ENCODE assay signal across 32 cellular contexts in genomic region chr4:81854406-81854805, GRCh38.
A peak's percentile ranks its signal among the peaks of the same experiment; 100 is the strongest.
DNase-seq lines count a peak whose midpoint lies in the region; ATAC-seq, FAIRE-seq and TF ChIP-seq lines count a peak whose summit lies in the region.
"Had no signal": no experiment of that assay in that cellular context is flagged by ENCODE, and none has a peak within 500 bp of the region (broad histone marks: within the 10 kb centered on the region; RNA-seq: fewer than 3 reads in every experiment).

No MANE protein-coding gene starts in this region.

- TF ChIP-seq POLR2A in A549 (IDR thresholded peaks at IDR 0.05; ENCODE audit: low read length) (no peak), K562 (conservative IDR thresholded peaks at IDR 0.05) (no peak)

- H3K9me3 ChIP-seq in A549 (no peaks in the 10 kb centered on the region), HEK293 (ENCODE audit: control insufficient read depth, insufficient read depth, low read depth, low read length) (no peaks in the 10 kb centered on the region), K562 (replicated peaks; ENCODE audit: control insufficient read depth, insufficient read depth, low read depth, low read length) (no peaks in the 10 kb centered on the region)
- H3K9me3 ChIP-seq: BE2C had no signal

- POLR2A ChIA-PET in A549 (lab: Yijun Ruan, JAX) (no interaction called here), HEK293 (lab: Yijun Ruan, JAX) (no interaction called here), K562 (lab: Yijun Ruan, JAX) (no interaction called here), HEK293T (lab: Yijun Ruan, JAX) (no interaction called here)

- no peak overlapping the region for H3K4me3 ChIP-seq in A549
- H3K4me3 ChIP-seq in HEK293 (ENCODE audit: low read depth, low read length): no peak overlapping the region
- H3K4me3 ChIP-seq in K562: no peak overlapping the region
- H3K4me3 ChIP-seq: BLaER1; BLaER1 treated with 17β-estradiol and CSF1 and Interleukin-3, amounts not matched to agents 10 nM and 100 nM had no signal

- no peak overlapping the region for H3K9ac ChIP-seq in K562 (ENCODE audit: insufficient read depth in 1 of 2, low read depth in 2 of 2, low read length in 2 of 2)
- H3K9ac ChIP-seq: BLaER1; BLaER1 treated with 17β-estradiol and CSF1 and Interleukin-3, amounts not matched to agents 10 nM and 100 nM had no signal

- H3K27ac ChIP-seq in A549 (no peak overlapping the region), HEK293 (ENCODE audit: extremely low read depth, low read depth, low read length) (no peak overlapping the region), K562 (ENCODE audit: extremely low read depth, low read depth, low read length) (no peak overlapping the region)
- H3K27ac ChIP-seq: 22Rv1; BLaER1; BLaER1 treated with 17β-estradiol and CSF1 and Interleukin-3, amounts not matched to agents 10 nM and 100 nM; C4-2B had no signal

- CTCF ChIA-PET in A549 (lab: Yijun Ruan, JAX): no interaction called here
- CTCF ChIA-PET in HEK293 (lab: Yijun Ruan, JAX): no interaction called here
- CTCF ChIA-PET in K562 (lab: Yijun Ruan, JAX; ENCODE audit: low intra/inter-chr PET ratio): no interaction called here
- CTCF ChIA-PET in HEK293T (lab: Yijun Ruan, JAX): no interaction called here

- no peak for TF ChIP-seq EP300 in A549 (IDR thresholded peaks at IDR 0.05)
- TF ChIP-seq EP300 in K562 (IDR thresholded peaks at IDR 0.05; ENCODE audit: low read length): no peak

- no TSS peak for BruUV-seq in K562 (replicated peaks; lab: Mats Ljungman, UMichigan)

- no peaks in the 10 kb centered on the region for H4K20me1 ChIP-seq in K562 (replicated peaks; ENCODE audit: control insufficient read depth, insufficient read depth, low read length)
- H4K20me1 ChIP-seq: BLaER1; BLaER1 treated with 17β-estradiol and CSF1 and Interleukin-3, amounts not matched to agents 10 nM and 100 nM had no signal

- TF ChIP-seq CTCF in A549 (IDR thresholded peaks at IDR 0.05) (no peak), HEK293 (tag by site-specific recombination; IDR thresholded peaks at IDR 0.05) (no peak), K562 (IDR thresholded peaks at IDR 0.05 in 2 of 3, conservative IDR thresholded peaks at IDR 0.05 in 1 of 3; ENCODE audit: insufficient read depth in 2 of 3, low read depth in 1 of 3, low read length in 3 of 3) (no peak)

- no peaks in the 10 kb centered on the region for H3K79me2 ChIP-seq in K562 (ENCODE audit: control insufficient read depth, insufficient read depth, low read length)

- TF ChIP-seq RAD21 in A549 (conservative IDR thresholded peaks at IDR 0.05 in 1 of 2, IDR thresholded peaks at IDR 0.05 in 1 of 2) (no peak), K562 (CRISPR knock-in tag; conservative IDR thresholded peaks at IDR 0.05 in 1 of 2, IDR thresholded peaks at IDR 0.05 in 1 of 2) (no peak)

- no peak for FAIRE-seq in A549 (lab: Jason Lieb, UNC)
- FAIRE-seq in K562 (lab: Jason Lieb, UNC): no peak
- FAIRE-seq: A204.1, D721Med had no signal

- H3K4me2 ChIP-seq in A549 (no peak overlapping the region), K562 (ENCODE audit: insufficient read depth, low read length) (no peak overlapping the region)
- H3K4me2 ChIP-seq: BLaER1; BLaER1 treated with 17β-estradiol and CSF1 and Interleukin-3, amounts not matched to agents 10 nM and 100 nM had no signal

- WGBS in A549 (ENCODE audit: missing lambda C conversion rate): 79% methylated on average over 1 of the region's 1 CpG
- WGBS in K562 (ENCODE audit: insufficient coverage, low coverage, missing lambda C conversion rate): 20% methylated on average over 1 of the region's 1 CpG

- in situ Hi-C loops in K562 (cut with MboI): no loop called here

- no peaks in the 10 kb centered on the region for H3K27me3 ChIP-seq in K562 (ENCODE audit: control insufficient read depth in 2 of 2, insufficient read depth in 2 of 2, low read length in 2 of 2)
- H3K27me3 ChIP-seq: BE2C; BLaER1; BLaER1 treated with 17β-estradiol and CSF1 and Interleukin-3, amounts not matched to agents 10 nM and 100 nM had no signal

- ATAC-seq in A549: no peak
- ATAC-seq in K562: no peak
- ATAC-seq in GM19467 (IDR thresholded peaks at IDR 0.05; ENCODE audit: unreplicated experiment): no peak
- ATAC-seq: CD8-positive, alpha-beta T cell had no signal

- DNase-seq in A549 (ENCODE audit: low read depth in 1 of 2, low spot score in 1 of 2) (no peak), K562 (ENCODE audit: extremely low read depth in 1 of 4, low spot score in 3 of 4) (no peak), HEK293T (ENCODE audit: extremely low spot score) (no peak)
- DNase-seq in activated effector memory CD4-positive, alpha-beta T cell treated with anti-CD3 and anti-CD28 coated beads, Interleukin-2, amount 50 U/mL, for 16 hours: no peak
- DNase-seq: 8988T; ACHN; AML-193; BE2C; C1 segment of cervical spinal cord; Caco-2; Calu3; CD4-positive, alpha-beta memory T cell; CD4-positive, alpha-beta T cell; CD4-positive, CD25-positive, alpha-beta regulatory T cell; CD8-positive, alpha-beta memory T cell; CD8-positive, alpha-beta T cell; COR-L47; DMS 273 treated with DMSO at 0.1 percent for 48 hours; DMS153; DMS53; DMS79; DMS79 treated with DMSO at 0.1 percent for 48 hours; DND-41; EL had no signal

- H3K9me1 ChIP-seq in K562 (ENCODE audit: control insufficient read depth, insufficient read depth, low read length): no peaks in the 10 kb centered on the region

- H3K36me3 ChIP-seq in HEK293 (ENCODE audit: control insufficient read depth in 2 of 2, insufficient read depth in 1 of 2, low read length in 2 of 2) (no peaks in the 10 kb centered on the region), K562 (ENCODE audit: control insufficient read depth, insufficient read depth, low read length) (no peaks in the 10 kb centered on the region)
- H3K36me3 ChIP-seq: BE2C, BLaER1 had no signal

- intact Hi-C loops in K562 (cut with micrococcal nuclease): no loop called here

- no peaks in the 10 kb centered on the region for H3K4me1 ChIP-seq in A549
- no peaks in the 10 kb centered on the region for H3K4me1 ChIP-seq in HEK293 (ENCODE audit: control insufficient read depth, insufficient read depth, low read length)
- H3K4me1 ChIP-seq in K562 (replicated peaks in 1 of 2; ENCODE audit: control insufficient read depth in 2 of 2, insufficient read depth in 2 of 2, low read length in 2 of 2): no peaks in the 10 kb centered on the region
- H3K4me1 ChIP-seq: BE2C; BLaER1; BLaER1 treated with 17β-estradiol and CSF1 and Interleukin-3, amounts not matched to agents 10 nM and 100 nM; Caco-2 had no signal

- no peak overlapping the region for H2AFZ ChIP-seq in K562 (ENCODE audit: low read depth, low read length)

TF ChIP-seq in A549, 52 proteins besides CTCF, POLR2A, EP300 and RAD21:
- TF ChIP-seq NPAS2 (CRISPR knock-in tag; IDR thresholded peaks at IDR 0.05; ENCODE audit: borderline replicate concordance) (no peak), ZFP36 (IDR thresholded peaks at IDR 0.05; ENCODE audit: borderline replicate concordance, partially characterized antibody) (peak; percentile 11), ZSCAN20 (CRISPR knock-in tag; IDR thresholded peaks at IDR 0.05) (no peak)

TF ChIP-seq in HEK293, 187 proteins besides CTCF, POLR2A, EP300 and RAD21 (continues in another document):
- TF ChIP-seq ZNF585B (tag by site-specific recombination; IDR thresholded peaks at IDR 0.05) (peak; percentile 86), ZNF324 (tag by site-specific recombination; IDR thresholded peaks at IDR 0.05) (no peak), ZNF645 (tag by site-specific recombination; IDR thresholded peaks at IDR 0.05) (no peak), SP3 (tag by site-specific recombination; IDR thresholded peaks at IDR 0.05) (no peak), ZNF335 (tag by site-specific recombination; conservative IDR thresholded peaks at IDR 0.05) (no peak)

TF ChIP-seq in K562, 482 proteins besides CTCF, POLR2A, EP300 and RAD21:
- TF ChIP-seq MCM3 (IDR thresholded peaks at IDR 0.05) (no peak), ZFP36 (IDR thresholded peaks at IDR 0.05; ENCODE audit: low read depth, low read length, partially characterized antibody) (peak; percentile 63)
TF ChIP-seq in K562: peak in this region for 1.

TF ChIP-seq in HEK293T, 16 proteins besides CTCF, POLR2A, EP300 and RAD21:
- TF ChIP-seq LEF1 (IDR thresholded peaks at IDR 0.05; ENCODE audit: borderline replicate concordance): no peak
- no peak for TF ChIP-seq FOXM1 (IDR thresholded peaks at IDR 0.05; ENCODE audit: borderline replicate concordance)
- no peak for TF ChIP-seq NFRKB (IDR thresholded peaks at IDR 0.05)
- no peak for TF ChIP-seq FOXK2 (IDR thresholded peaks at IDR 0.05)
- TF ChIP-seq ARNT (IDR thresholded peaks at IDR 0.05): no peak
- no peak for TF ChIP-seq ZNF384 (IDR thresholded peaks at IDR 0.05)
- no peak for TF ChIP-seq FOXA1 (IDR thresholded peaks at IDR 0.05)
- TF ChIP-seq L3MBTL2 (conservative IDR thresholded peaks at IDR 0.05): no peak
- no peak for TF ChIP-seq BHLHE40 (IDR thresholded peaks at IDR 0.05; ENCODE audit: borderline replicate concordance)
- no peak for TF ChIP-seq PKNOX1 (IDR thresholded peaks at IDR 0.05)
- no peak for TF ChIP-seq HDGF (IDR thresholded peaks at IDR 0.05; ENCODE audit: borderline replicate concordance)
- no peak for TF ChIP-seq ELF4 (IDR thresholded peaks at IDR 0.05)
- TF ChIP-seq TARDBP (IDR thresholded peaks at IDR 0.05): no peak
- no peak for TF ChIP-seq SUZ12 (IDR thresholded peaks at IDR 0.05)
- TF ChIP-seq SP1 (IDR thresholded peaks at IDR 0.05): no peak
- TF ChIP-seq CTBP1 (IDR thresholded peaks at IDR 0.05; ENCODE audit: borderline replicate concordance): no peak
